ENCODE assay signal across 8 cellular contexts in genomic region chr2:207166039-207166348, GRCh38. TPM values are rescaled to one million over a fixed set of nuclear protein-coding genes. Genes with fewer than 3 reads are reported as not detected.
DNase-seq lines count a peak whose midpoint lies in the region; ATAC-seq and TF ChIP-seq lines count a peak whose summit lies in the region.

No MANE protein-coding gene starts in this region.

- H3K4me3 Mint-ChIP-seq in MCF 10A (ENCODE audit: unreplicated experiment), result peak overlapping the region; percentile 90

- H3K36me3 ChIP-seq in iPS DF 6.9 (ENCODE audit: control insufficient read depth, insufficient read depth, low read length) (no peaks in the 10 kb centered on the region), sigmoid colon (no peaks in the 10 kb centered on the region)

- peak overlapping the region; percentile 93 for H3K27ac ChIP-seq in VCaP
- no peak overlapping the region for H3K27ac ChIP-seq in iPS DF 6.9 (ENCODE audit: low read length)
- H3K27ac ChIP-seq in sigmoid colon, result peak overlapping the region; percentile 96 to 100 (median 100)

- no TSS peak for BruUV-seq in MCF 10A (replicated peaks; lab: Mats Ljungman, UMichigan)

- POLR2A ChIA-PET in MCF 10A (lab: Yijun Ruan, JAX), result interaction anchor here (0.5 to 6.8 kb wide), 49 partner anchors 8 to 1087 kb away, joined by 3 to 194 read pairs (median 4); partner anchors contain the start of genes CCNYL1 and CREB1

- no peaks in the 10 kb centered on the region for H3K27me3 ChIP-seq in iPS DF 6.9 (ENCODE audit: control insufficient read depth, insufficient read depth, low read length)
- H3K27me3 ChIP-seq in sigmoid colon, result no peaks in the 10 kb centered on the region

- no peak for TF ChIP-seq POLR2A in sigmoid colon (IDR thresholded peaks at IDR 0.05)

- DNase-seq in NCI-H2107 (lab: John Stamatoyannopoulos, UW) (peak; percentile 96), MCF 10A (ENCODE audit: unreplicated experiment) (peak; percentile 99), iPS DF 6.9 (ENCODE audit: low read depth, low spot score) (peak; percentile 96), sigmoid colon (peak; percentile 100), HT-29 (ENCODE audit: low spot score) (no peak)

- CTCF ChIA-PET in MCF 10A (lab: Yijun Ruan, JAX), result interaction anchor here (0.6 to 3.9 kb wide), 9 partner anchors 14 to 337 kb away, joined by 3 to 21 read pairs (median 4); no protein-coding TSS in a partner anchor

- peaks cover 16% of the 10 kb centered on the region for H3K36me3 Mint-ChIP-seq in MCF 10A (ENCODE audit: insufficient read depth, unreplicated experiment)

- H3K27me3 Mint-ChIP-seq in MCF 10A (ENCODE audit: insufficient read depth, unreplicated experiment), result no peaks in the 10 kb centered on the region

- H3K9me3 ChIP-seq in iPS DF 6.9 (ENCODE audit: control insufficient read depth, insufficient read depth, low read length) (no peaks in the 10 kb centered on the region), sigmoid colon (no peaks in the 10 kb centered on the region)

- no peak for TF ChIP-seq CTCF in VCaP (conservative IDR thresholded peaks at IDR 0.05)
- TF ChIP-seq CTCF in MCF 10A (IDR thresholded peaks at IDR 0.05; ENCODE audit: unreplicated experiment), result no peak
- TF ChIP-seq CTCF in sigmoid colon (IDR thresholded peaks at IDR 0.05), result no peak

- intact Hi-C loops in MCF 10A (cut with micrococcal nuclease) (loop anchor here (1.0 to 10.0 kb wide), 6 partner anchors 71 to 459 kb away; partner anchors contain the start of gene METTL21A), sigmoid colon (cut with DNase I) (loop anchor here (2.0 to 10.0 kb wide), 5 partner anchors 61 to 459 kb away; partner anchors contain the start of genes CREB1 and METTL21A)

- H3K4me3 ChIP-seq in iPS DF 6.9 (ENCODE audit: low read length) (peak overlapping the region; percentile 77; the same call in 1 of the 2 replicates), sigmoid colon (peak overlapping the region; percentile 67 to 92 (median 84))

- peaks cover 6% of the 10 kb centered on the region for H3K9me3 Mint-ChIP-seq in MCF 10A (ENCODE audit: unreplicated experiment)

- H3K27ac Mint-ChIP-seq in MCF 10A (ENCODE audit: low read depth, unreplicated experiment), result peak overlapping the region; percentile 99

- peak in 2 of 4 donors; percentile 54 to 77 for TF ChIP-seq EP300 in sigmoid colon (IDR thresholded peaks at IDR 0.05)

- WGBS in iPS DF 6.9 (ENCODE audit: insufficient coverage, insufficient read length), result no CpG with 5 or more reads among the region's 20 CpGs
- WGBS in sigmoid colon, 2 donors, result 0 to 1% methylated on average over 20 of the region's 20 CpGs

- peaks cover 5% of the 10 kb centered on the region for H3K4me1 ChIP-seq in iPS DF 6.9 (ENCODE audit: control insufficient read depth, insufficient read depth, low read length)
- peaks cover 0 to 31% (median 25%) of the 10 kb centered on the region in 4 donors for H3K4me1 ChIP-seq in sigmoid colon

- ATAC-seq in GM18519 (IDR thresholded peaks at IDR 0.05; ENCODE audit: low FRiP score, unreplicated experiment) (peak; percentile 92), HG03060 (IDR thresholded peaks at IDR 0.05; ENCODE audit: low read depth, unreplicated experiment) (peak; percentile 92)

- peaks cover 44% of the 10 kb centered on the region for H3K4me1 Mint-ChIP-seq in MCF 10A (ENCODE audit: insufficient read depth, unreplicated experiment)

RNA-seq across cellular contexts. Expression of gene KLF7, which starts 0.2 kb away (rescaled TPM):
- total RNA-seq in MCF 10A (2022) (40.1 and 51.8 TPM in 2 replicates), sigmoid colon (10 to 100 TPM; 21.2 to 52.1 (median 25.1) TPM)
- polyA plus RNA-seq in sigmoid colon, result 1 to 10 TPM in 1 of 3 donors, under 1 TPM in 2; 0.60 to 7.8 (median 0.69) TPM
- 0.03 TPM in 1 of 2 replicates, not detected in the other for total RNA-seq in HT-29 (2014; rRNA removed; shearing (Covaris generic))

Comparison
In these comparisons a context has a peak if more than half of its experiments do, and no peak if none do; other contexts are left out.
1. RNA of gene KLF7, which starts 0.2 kb away (total RNA-seq): 40.1 to 51.8 TPM in MCF 10A and 21.2 to 52.1 TPM in sigmoid colon; 0.03 TPM in HT-29; every median in the first group is over 10 times any median in the second.